In genomic region chr5:61623401-61624069, GRCh38 we compare ENCODE assay signal across 1 cellular context.
TF ChIP-seq lines count a peak whose summit lies in the region.

No MANE protein-coding gene starts in this region.

TF ChIP-seq in IMR-90, 13 proteins besides CTCF, POLR2A, EP300 and RAD21 (continued from another document):
- TF ChIP-seq ELK1 (IDR thresholded peaks at IDR 0.05; ENCODE audit: borderline replicate concordance, low read depth, low read length) = no peak
- TF ChIP-seq RFX5 (IDR thresholded peaks at IDR 0.05; ENCODE audit: low read depth, low read length) = no peak
- TF ChIP-seq FOS (IDR thresholded peaks at IDR 0.05; ENCODE audit: low read depth, low read length) = no peak
- TF ChIP-seq MAZ (IDR thresholded peaks at IDR 0.05; ENCODE audit: borderline replicate concordance, low read depth, low read length) = no peak
